ENCODE assay signal across 1 cellular context in genomic region chrY:15440016-15440415, GRCh38.
TF ChIP-seq lines count a peak whose summit lies in the region.

No MANE protein-coding gene starts in this region.

TF ChIP-seq in GM23338, 12 proteins besides CTCF, POLR2A, EP300 and RAD21 (continued from another document):
- TF ChIP-seq EZH2phosphoT487 (IDR thresholded peaks at IDR 0.05; ENCODE audit: unreplicated experiment) (no peak), EZH2 (IDR thresholded peaks at IDR 0.05; ENCODE audit: low read depth, unreplicated experiment) (no peak), STAT1 (IDR thresholded peaks at IDR 0.05; ENCODE audit: unreplicated experiment) (no peak), ZNF331 (CRISPR knock-in tag; IDR thresholded peaks at IDR 0.05; ENCODE audit: low read depth) (no peak), POLR2AphosphoS5 (IDR thresholded peaks at IDR 0.05; ENCODE audit: low read depth) (no peak), ZNF114 (CRISPR knock-in tag; IDR thresholded peaks at IDR 0.05) (no peak)
- TF ChIP-seq, protein P1, sequence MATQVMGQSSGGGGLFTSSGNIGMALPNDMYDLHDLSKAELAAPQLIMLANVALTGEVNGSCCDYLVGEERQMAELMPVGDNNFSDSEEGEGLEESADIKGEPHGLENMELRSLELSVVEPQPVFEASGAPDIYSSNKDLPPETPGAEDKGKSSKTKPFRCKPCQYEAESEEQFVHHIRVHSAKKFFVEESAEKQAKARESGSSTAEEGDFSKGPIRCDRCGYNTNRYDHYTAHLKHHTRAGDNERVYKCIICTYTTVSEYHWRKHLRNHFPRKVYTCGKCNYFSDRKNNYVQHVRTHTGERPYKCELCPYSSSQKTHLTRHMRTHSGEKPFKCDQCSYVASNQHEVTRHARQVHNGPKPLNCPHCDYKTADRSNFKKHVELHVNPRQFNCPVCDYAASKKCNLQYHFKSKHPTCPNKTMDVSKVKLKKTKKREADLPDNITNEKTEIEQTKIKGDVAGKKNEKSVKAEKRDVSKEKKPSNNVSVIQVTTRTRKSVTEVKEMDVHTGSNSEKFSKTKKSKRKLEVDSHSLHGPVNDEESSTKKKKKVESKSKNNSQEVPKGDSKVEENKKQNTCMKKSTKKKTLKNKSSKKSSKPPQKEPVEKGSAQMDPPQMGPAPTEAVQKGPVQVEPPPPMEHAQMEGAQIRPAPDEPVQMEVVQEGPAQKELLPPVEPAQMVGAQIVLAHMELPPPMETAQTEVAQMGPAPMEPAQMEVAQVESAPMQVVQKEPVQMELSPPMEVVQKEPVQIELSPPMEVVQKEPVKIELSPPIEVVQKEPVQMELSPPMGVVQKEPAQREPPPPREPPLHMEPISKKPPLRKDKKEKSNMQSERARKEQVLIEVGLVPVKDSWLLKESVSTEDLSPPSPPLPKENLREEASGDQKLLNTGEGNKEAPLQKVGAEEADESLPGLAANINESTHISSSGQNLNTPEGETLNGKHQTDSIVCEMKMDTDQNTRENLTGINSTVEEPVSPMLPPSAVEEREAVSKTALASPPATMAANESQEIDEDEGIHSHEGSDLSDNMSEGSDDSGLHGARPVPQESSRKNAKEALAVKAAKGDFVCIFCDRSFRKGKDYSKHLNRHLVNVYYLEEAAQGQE (IDR thresholded peaks at IDR 0.05; ENCODE audit: unreplicated experiment), result no peak
